ENCODE assay signal across 2 cellular contexts in genomic region chr13:106701810-106702341, GRCh38.
TF ChIP-seq lines count a peak whose summit lies in the region.

No MANE protein-coding gene starts in this region.

TF ChIP-seq in liver, 16 proteins besides CTCF, POLR2A, EP300 and RAD21:
- TF ChIP-seq, protein P1, sequence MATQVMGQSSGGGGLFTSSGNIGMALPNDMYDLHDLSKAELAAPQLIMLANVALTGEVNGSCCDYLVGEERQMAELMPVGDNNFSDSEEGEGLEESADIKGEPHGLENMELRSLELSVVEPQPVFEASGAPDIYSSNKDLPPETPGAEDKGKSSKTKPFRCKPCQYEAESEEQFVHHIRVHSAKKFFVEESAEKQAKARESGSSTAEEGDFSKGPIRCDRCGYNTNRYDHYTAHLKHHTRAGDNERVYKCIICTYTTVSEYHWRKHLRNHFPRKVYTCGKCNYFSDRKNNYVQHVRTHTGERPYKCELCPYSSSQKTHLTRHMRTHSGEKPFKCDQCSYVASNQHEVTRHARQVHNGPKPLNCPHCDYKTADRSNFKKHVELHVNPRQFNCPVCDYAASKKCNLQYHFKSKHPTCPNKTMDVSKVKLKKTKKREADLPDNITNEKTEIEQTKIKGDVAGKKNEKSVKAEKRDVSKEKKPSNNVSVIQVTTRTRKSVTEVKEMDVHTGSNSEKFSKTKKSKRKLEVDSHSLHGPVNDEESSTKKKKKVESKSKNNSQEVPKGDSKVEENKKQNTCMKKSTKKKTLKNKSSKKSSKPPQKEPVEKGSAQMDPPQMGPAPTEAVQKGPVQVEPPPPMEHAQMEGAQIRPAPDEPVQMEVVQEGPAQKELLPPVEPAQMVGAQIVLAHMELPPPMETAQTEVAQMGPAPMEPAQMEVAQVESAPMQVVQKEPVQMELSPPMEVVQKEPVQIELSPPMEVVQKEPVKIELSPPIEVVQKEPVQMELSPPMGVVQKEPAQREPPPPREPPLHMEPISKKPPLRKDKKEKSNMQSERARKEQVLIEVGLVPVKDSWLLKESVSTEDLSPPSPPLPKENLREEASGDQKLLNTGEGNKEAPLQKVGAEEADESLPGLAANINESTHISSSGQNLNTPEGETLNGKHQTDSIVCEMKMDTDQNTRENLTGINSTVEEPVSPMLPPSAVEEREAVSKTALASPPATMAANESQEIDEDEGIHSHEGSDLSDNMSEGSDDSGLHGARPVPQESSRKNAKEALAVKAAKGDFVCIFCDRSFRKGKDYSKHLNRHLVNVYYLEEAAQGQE (IDR thresholded peaks at IDR 0.05): no peak
- peak; percentile 33 for TF ChIP-seq SP1 (IDR thresholded peaks at IDR 0.05)
- peak; percentile 31 for TF ChIP-seq RXRA (IDR thresholded peaks at IDR 0.05)
- peak; percentile 92 for TF ChIP-seq NR2F2 (IDR thresholded peaks at IDR 0.05)
TF ChIP-seq in liver: peak in this region for 3.

TF ChIP-seq in HepG2, 621 proteins besides CTCF, POLR2A, EP300 and RAD21 (continued from another document):
- TF ChIP-seq, protein P2, sequence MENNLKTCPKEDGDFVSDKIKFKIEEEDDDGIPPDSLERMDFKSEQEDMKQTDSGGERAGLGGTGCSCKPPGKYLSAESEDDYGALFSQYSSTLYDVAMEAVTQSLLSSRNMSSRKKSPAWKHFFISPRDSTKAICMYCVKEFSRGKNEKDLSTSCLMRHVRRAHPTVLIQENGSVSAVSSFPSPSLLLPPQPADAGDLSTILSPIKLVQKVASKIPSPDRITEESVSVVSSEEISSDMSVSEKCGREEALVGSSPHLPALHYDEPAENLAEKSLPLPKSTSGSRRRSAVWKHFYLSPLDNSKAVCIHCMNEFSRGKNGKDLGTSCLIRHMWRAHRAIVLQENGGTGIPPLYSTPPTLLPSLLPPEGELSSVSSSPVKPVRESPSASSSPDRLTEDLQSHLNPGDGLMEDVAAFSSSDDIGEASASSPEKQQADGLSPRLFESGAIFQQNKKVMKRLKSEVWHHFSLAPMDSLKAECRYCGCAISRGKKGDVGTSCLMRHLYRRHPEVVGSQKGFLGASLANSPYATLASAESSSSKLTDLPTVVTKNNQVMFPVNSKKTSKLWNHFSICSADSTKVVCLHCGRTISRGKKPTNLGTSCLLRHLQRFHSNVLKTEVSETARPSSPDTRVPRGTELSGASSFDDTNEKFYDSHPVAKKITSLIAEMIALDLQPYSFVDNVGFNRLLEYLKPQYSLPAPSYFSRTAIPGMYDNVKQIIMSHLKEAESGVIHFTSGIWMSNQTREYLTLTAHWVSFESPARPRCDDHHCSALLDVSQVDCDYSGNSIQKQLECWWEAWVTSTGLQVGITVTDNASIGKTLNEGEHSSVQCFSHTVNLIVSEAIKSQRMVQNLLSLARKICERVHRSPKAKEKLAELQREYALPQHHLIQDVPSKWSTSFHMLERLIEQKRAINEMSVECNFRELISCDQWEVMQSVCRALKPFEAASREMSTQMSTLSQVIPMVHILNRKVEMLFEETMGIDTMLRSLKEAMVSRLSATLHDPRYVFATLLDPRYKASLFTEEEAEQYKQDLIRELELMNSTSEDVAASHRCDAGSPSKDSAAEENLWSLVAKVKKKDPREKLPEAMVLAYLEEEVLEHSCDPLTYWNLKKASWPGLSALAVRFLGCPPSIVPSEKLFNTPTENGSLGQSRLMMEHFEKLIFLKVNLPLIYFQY (CRISPR knock-in tag; IDR thresholded peaks at IDR 0.05; ENCODE audit: borderline replicate concordance): no peak
- TF ChIP-seq KLF16 (CRISPR knock-in tag; IDR thresholded peaks at IDR 0.05): no peak
- no peak for TF ChIP-seq XBP1 (CRISPR knock-in tag; IDR thresholded peaks at IDR 0.05)
- TF ChIP-seq MAFK (conservative IDR thresholded peaks at IDR 0.05 in 1 of 2, IDR thresholded peaks at IDR 0.05 in 1 of 2; ENCODE audit: low read length in 2 of 2): no peak
- TF ChIP-seq PHF20 (CRISPR knock-in tag; IDR thresholded peaks at IDR 0.05): no peak
- TF ChIP-seq, protein P3, sequence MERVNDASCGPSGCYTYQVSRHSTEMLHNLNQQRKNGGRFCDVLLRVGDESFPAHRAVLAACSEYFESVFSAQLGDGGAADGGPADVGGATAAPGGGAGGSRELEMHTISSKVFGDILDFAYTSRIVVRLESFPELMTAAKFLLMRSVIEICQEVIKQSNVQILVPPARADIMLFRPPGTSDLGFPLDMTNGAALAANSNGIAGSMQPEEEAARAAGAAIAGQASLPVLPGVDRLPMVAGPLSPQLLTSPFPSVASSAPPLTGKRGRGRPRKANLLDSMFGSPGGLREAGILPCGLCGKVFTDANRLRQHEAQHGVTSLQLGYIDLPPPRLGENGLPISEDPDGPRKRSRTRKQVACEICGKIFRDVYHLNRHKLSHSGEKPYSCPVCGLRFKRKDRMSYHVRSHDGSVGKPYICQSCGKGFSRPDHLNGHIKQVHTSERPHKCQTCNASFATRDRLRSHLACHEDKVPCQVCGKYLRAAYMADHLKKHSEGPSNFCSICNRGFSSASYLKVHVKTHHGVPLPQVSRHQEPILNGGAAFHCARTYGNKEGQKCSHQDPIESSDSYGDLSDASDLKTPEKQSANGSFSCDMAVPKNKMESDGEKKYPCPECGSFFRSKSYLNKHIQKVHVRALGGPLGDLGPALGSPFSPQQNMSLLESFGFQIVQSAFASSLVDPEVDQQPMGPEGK (CRISPR knock-in tag; IDR thresholded peaks at IDR 0.05): no peak
- no peak for TF ChIP-seq SUZ12 (IDR thresholded peaks at IDR 0.05; ENCODE audit: low read depth, low read length)
- no peak for TF ChIP-seq ZNF430 (CRISPR knock-in tag; IDR thresholded peaks at IDR 0.05)
- TF ChIP-seq ZNF331 (CRISPR knock-in tag; IDR thresholded peaks at IDR 0.05): no peak
- TF ChIP-seq U2AF2 (IDR thresholded peaks at IDR 0.05; ENCODE audit: low read depth, low read length): no peak
TF ChIP-seq in HepG2: peak in this region for 0.
